Comparison of ENCODE assay signal across 8 cellular contexts in the genomic region with DNA sequence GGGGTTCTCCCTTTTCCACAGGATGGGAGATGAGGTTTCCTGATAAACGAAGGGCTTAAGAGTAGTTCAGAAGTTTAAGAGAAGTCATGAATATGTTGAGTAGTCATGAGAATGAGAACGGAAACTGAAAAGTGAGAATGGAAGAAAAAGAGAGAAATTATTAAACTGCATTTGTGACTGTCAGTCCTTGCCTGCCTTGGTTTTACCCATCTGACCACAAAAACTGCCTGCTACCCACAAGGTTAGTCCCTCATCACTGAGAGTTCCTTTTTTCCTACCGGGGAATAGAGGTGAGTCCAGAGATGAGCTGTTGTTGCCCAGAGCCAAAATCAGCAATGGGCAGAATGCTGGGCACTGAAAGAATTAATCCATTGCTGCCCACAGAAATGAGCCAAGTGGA.
DNase-seq lines count a peak whose midpoint lies in the region; ATAC-seq and TF ChIP-seq lines count a peak whose summit lies in the region.

No MANE protein-coding gene starts in this region.

- ATAC-seq in GM18520 (IDR thresholded peaks at IDR 0.05; ENCODE audit: unreplicated experiment) = peak; percentile 94
- ATAC-seq in GM21367 (IDR thresholded peaks at IDR 0.05; ENCODE audit: unreplicated experiment) = peak; percentile 97
- peak; percentile 95 for ATAC-seq in HG03039 (IDR thresholded peaks at IDR 0.05; ENCODE audit: unreplicated experiment)

- no peak overlapping the region for H3K27ac Mint-ChIP-seq in type B pancreatic cell

- intact Hi-C loops in stomach (cut with DNase I; ENCODE audit: low total_unique reads) = no loop called here

- H3K9ac ChIP-seq in OCI-LY3 (ENCODE audit: low read length) = peak overlapping the region; percentile 66

- DNase-seq in stomach = no peak
- no peak for DNase-seq in type B pancreatic cell (ENCODE audit: extremely low spot score, unreplicated experiment)
- no peak for DNase-seq in LoVo (ENCODE audit: low spot score)
- DNase-seq in activated CD8-positive, alpha-beta memory T cell treated with anti-CD3 and anti-CD28 coated beads, Interleukin-2, amount 50 U/mL, for 48 hours = no peak

- no peak for TF ChIP-seq EP300 in stomach (IDR thresholded peaks at IDR 0.05)

- peak overlapping the region; percentile 50; the same call in 1 of the 2 replicates for H2AFZ ChIP-seq in OCI-LY3 (ENCODE audit: low read depth, low read length)

- H3K4me3 ChIP-seq in OCI-LY3 (ENCODE audit: low read length) (peak overlapping the region; percentile 71), stomach (no peak overlapping the region)

- peaks cover 39% of the 10 kb centered on the region for H3K4me1 ChIP-seq in OCI-LY3 (ENCODE audit: low read length)
- H3K4me1 ChIP-seq in stomach = peaks cover 0 to 6% (median 0%) of the 10 kb centered on the region in 4 donors

- peaks cover 19% of the 10 kb centered on the region for H3K4me1 Mint-ChIP-seq in type B pancreatic cell (ENCODE audit: unreplicated experiment)

- H3K36me3 ChIP-seq in OCI-LY3 (replicated peaks; ENCODE audit: low read depth, low read length) (peaks cover 6% of the 10 kb centered on the region), stomach (no peaks in the 10 kb centered on the region)

- TF ChIP-seq POLR2A in stomach (IDR thresholded peaks at IDR 0.05) = no peak

- H3K79me2 ChIP-seq in OCI-LY3 (ENCODE audit: low read length) = no peaks in the 10 kb centered on the region

- 69 to 85% (median 76%) methylated on average over 3 of the region's 3 CpGs for WGBS in stomach, 5 donors

- H3K27me3 ChIP-seq in OCI-LY3 (ENCODE audit: low read depth, low read length) (peaks cover 19% of the 10 kb centered on the region), stomach (no peaks in the 10 kb centered on the region)

- TF ChIP-seq CTCF in OCI-LY3 (IDR thresholded peaks at IDR 0.05; ENCODE audit: low read depth, low read length) (no peak), stomach (IDR thresholded peaks at IDR 0.05) (no peak), type B pancreatic cell (conservative IDR thresholded peaks at IDR 0.05) (no peak)

- H3K9me3 Mint-ChIP-seq in type B pancreatic cell = no peaks in the 10 kb centered on the region

- H3K27ac ChIP-seq in OCI-LY3 (ENCODE audit: low read length) = peak overlapping the region; percentile 82
- no peak overlapping the region for H3K27ac ChIP-seq in stomach

- H3K9me3 ChIP-seq in OCI-LY3 (ENCODE audit: insufficient read depth, low read length) (no peaks in the 10 kb centered on the region), stomach (no peaks in the 10 kb centered on the region)

- no peaks in the 10 kb centered on the region for H3K36me3 Mint-ChIP-seq in type B pancreatic cell

- no peaks in the 10 kb centered on the region for H4K20me1 ChIP-seq in OCI-LY3 (ENCODE audit: insufficient read depth, low read length)

- peaks cover 3% of the 10 kb centered on the region for H3K27me3 Mint-ChIP-seq in type B pancreatic cell

- no peak overlapping the region for H3K4me3 Mint-ChIP-seq in type B pancreatic cell

- H3K4me2 ChIP-seq in OCI-LY3 (ENCODE audit: low read length) = peak overlapping the region; percentile 92
